Comparison of ENCODE assay signal across 8 cellular contexts in genomic region chr5:149442563-149443182, GRCh38.
DNase-seq lines count a peak whose midpoint lies in the region; ATAC-seq and TF ChIP-seq lines count a peak whose summit lies in the region.

No MANE protein-coding gene starts in this region.

- H3K4me3 ChIP-seq in AG10803 (ENCODE audit: low read length) (no peak overlapping the region), HL-60 (replicated peaks; ENCODE audit: insufficient read depth, low read length) (no peak overlapping the region), thyroid gland (replicated peaks in 1 of 3) (no peak overlapping the region)

- H3K27ac ChIP-seq in HL-60 (replicated peaks) (no peak overlapping the region), thyroid gland (no peak overlapping the region)

- no peak for TF ChIP-seq POLR2A in thyroid gland (IDR thresholded peaks at IDR 0.05)

- H3K4me1 Mint-ChIP-seq in osteocyte (ENCODE audit: unreplicated experiment): peaks cover 31% of the 10 kb centered on the region

- ATAC-seq in GM18870 (IDR thresholded peaks at IDR 0.05; ENCODE audit: unreplicated experiment): peak; percentile 52

- TF ChIP-seq CTCF in AG10803 (conservative IDR thresholded peaks at IDR 0.05; ENCODE audit: low read length) (peak; percentile 93), HL-60 (IDR thresholded peaks at IDR 0.05; ENCODE audit: insufficient read depth, low read length) (peak; percentile 91), osteocyte (IDR thresholded peaks at IDR 0.05) (peak; percentile 92), thyroid gland (IDR thresholded peaks at IDR 0.05) (peak; percentile 82 to 94 (median 92))

- H3K27me3 ChIP-seq in HL-60 (ENCODE audit: insufficient read depth, poor library complexity, severe bottlenecking) (no peaks in the 10 kb centered on the region), thyroid gland (no peaks in the 10 kb centered on the region)

- in situ Hi-C loops in SK-MEL-5 (cut with HindIII; ENCODE audit: low pct_unique_long_range_greater_than_20kb, low sequenced_read_pairs): no loop called here

- DNase-seq in AG10803 (ENCODE audit: low read depth) (peak; percentile 63), HL-60 (ENCODE audit: low read depth in 1 of 2, low spot score in 1 of 2) (peak in 1 of 2 experiments; percentile 67), SK-MEL-5 (ENCODE audit: low read depth, low spot score) (peak; percentile 75), germinal center (ENCODE audit: low spot score) (peak; percentile 74), osteocyte (ENCODE audit: extremely low spot score, unreplicated experiment) (peak; percentile 96), thyroid gland (peak; percentile 76 to 82)
- DNase-seq in activated naive CD4-positive, alpha-beta T cell (lab: John Stamatoyannopoulos, UW): peak; percentile 46 to 67 (median 63)

- peaks cover 0 to 16% of the 10 kb centered on the region in 2 donors for H3K4me1 ChIP-seq in thyroid gland

- 48 to 55% methylated on average over 11 to 14 of the region's 17 CpGs for WGBS in thyroid gland, 2 donors

- no peaks in the 10 kb centered on the region for H3K9me3 ChIP-seq in thyroid gland

- no peaks in the 10 kb centered on the region for H3K9me3 Mint-ChIP-seq in osteocyte (ENCODE audit: unreplicated experiment)

- H3K4me3 Mint-ChIP-seq in osteocyte (ENCODE audit: unreplicated experiment): no peak overlapping the region

- H3K27ac Mint-ChIP-seq in osteocyte (ENCODE audit: unreplicated experiment): peak overlapping the region; percentile 65

- no peaks in the 10 kb centered on the region for H3K36me3 Mint-ChIP-seq in osteocyte (ENCODE audit: unreplicated experiment)

- H3K27me3 Mint-ChIP-seq in osteocyte (ENCODE audit: unreplicated experiment): no peaks in the 10 kb centered on the region

- intact Hi-C loops in thyroid gland (cut with DNase I): loop anchor here (5.0 kb wide), 1 partner anchor 120 kb away; no protein-coding TSS in a partner anchor

- no peaks in the 10 kb centered on the region for H3K36me3 ChIP-seq in thyroid gland
